1 cellular context compared by ENCODE assay signal in the genomic region with DNA sequence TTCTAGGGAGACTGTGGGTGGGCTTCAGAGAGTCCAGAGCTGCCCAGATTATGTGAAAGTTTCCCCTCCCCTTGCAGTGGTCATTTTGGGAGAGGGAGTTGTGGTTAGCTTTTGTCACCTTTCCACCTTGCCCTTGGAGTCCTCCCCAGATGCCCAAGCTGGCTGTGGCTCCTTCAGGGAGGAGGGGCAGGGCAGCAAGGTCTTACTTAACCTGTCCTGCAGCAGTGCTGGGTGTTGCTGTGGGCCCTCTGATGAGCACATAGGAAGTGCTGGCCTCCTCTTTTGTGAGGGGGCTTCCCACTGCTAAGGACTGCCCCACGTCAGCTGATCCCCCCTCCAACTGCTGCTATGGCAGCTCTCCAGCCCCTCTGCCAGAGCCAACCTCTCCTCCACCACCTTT.
TF ChIP-seq lines count a peak whose summit lies in the region.

No MANE protein-coding gene starts in this region.

TF ChIP-seq in IMR-90, 13 proteins besides CTCF, POLR2A, EP300 and RAD21 (continued from another document):
- no peak for TF ChIP-seq ELK1 (IDR thresholded peaks at IDR 0.05; ENCODE audit: borderline replicate concordance, low read depth, low read length)
- no peak for TF ChIP-seq MXI1 (IDR thresholded peaks at IDR 0.05; ENCODE audit: borderline replicate concordance, low read depth, low read length)
- TF ChIP-seq SMC3 (IDR thresholded peaks at IDR 0.05; ENCODE audit: low read depth, low read length) = no peak
- no peak for TF ChIP-seq MAFK (IDR thresholded peaks at IDR 0.05; ENCODE audit: low read depth, low read length)
- TF ChIP-seq RFX5 (IDR thresholded peaks at IDR 0.05; ENCODE audit: low read depth, low read length) = no peak
